Comparison of ENCODE assay signal across 10 cellular contexts in the genomic region with DNA sequence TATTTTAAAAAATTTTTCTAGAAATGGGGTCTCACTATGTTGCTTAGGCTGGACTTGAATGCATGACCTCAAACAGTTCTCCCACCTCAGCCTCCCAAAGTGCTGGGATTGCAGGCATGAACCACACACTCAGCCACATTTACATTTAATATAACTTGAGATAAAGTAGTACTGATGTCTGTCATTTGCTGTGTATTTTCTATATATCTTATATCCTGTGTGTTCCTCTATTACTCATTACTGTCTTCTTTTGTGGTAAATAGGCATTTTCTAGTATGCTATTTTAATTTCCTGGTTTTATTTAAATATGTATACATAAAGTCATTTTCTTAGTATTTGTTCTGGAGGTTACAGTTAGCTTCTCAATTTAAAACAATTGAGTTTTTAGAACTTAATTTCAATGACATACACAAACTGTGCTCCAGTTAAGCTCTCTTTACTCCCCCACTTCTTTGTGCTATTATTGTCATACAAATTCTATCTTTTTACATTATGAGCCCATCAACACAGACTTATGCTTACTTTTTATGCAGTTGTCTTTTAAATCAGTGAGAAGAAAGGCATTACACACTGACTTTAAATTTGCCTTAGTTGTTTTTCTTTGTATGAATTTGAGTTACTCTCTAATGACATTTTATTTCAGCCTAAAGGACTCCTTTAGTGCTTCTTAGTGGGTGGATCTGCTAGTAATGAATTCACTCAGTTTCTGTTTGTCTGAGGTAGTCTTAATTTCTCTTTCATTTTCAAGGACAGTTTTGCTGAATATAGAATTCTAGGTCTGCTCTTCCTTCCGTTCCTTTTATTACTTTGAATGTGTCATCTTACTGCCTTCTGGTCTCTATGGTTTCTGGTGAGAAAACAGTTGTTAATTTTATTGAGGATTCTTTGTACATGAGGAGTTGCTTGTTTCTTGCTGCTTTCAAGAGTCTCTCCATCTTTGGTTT. TPM values are rescaled to one million over a fixed set of nuclear protein-coding genes. Genes with fewer than 3 reads are reported as not detected.
DNase-seq lines count a peak whose midpoint lies in the region; ATAC-seq and TF ChIP-seq lines count a peak whose summit lies in the region.
"Had no signal": no experiment of that assay in that cellular context is flagged by ENCODE, and none has a peak within 500 bp of the region (broad histone marks: within the 10 kb centered on the region; RNA-seq: fewer than 3 reads in every experiment).

No MANE protein-coding gene starts in this region.

- H3K27me3 ChIP-seq in CD4-positive, alpha-beta memory T cell (ENCODE audit: insufficient read depth, low read length): no peaks in the 10 kb centered on the region
- H3K27me3 ChIP-seq in lower lobe of right lung (ENCODE audit: low read depth): no peaks in the 10 kb centered on the region

- H3K27ac ChIP-seq in CD4-positive, alpha-beta memory T cell (ENCODE audit: low read depth, low read length): no peak overlapping the region
- H3K27ac ChIP-seq in lower lobe of right lung: no peak overlapping the region

- H3K27me3 Mint-ChIP-seq in CD4-positive, alpha-beta memory T cell: no peaks in the 10 kb centered on the region
- no peaks in the 10 kb centered on the region for H3K27me3 Mint-ChIP-seq in T-helper 1 cell treated with Interleukin-12 subunit alpha and Interleukin-12 subunit beta and Interleukin-4 antibody, amounts not matched to agents 30 μg/mL and 1 μg/mL, for 36 hours (ENCODE audit: low read depth)

- intact Hi-C loops in CD4-positive, alpha-beta memory T cell (cut with micrococcal nuclease): no loop called here
- intact Hi-C loops in lower lobe of right lung (cut with DNase I): no loop called here

- peaks cover 0 to 7% (median 3%) of the 10 kb centered on the region in 4 donors for H3K4me1 Mint-ChIP-seq in CD4-positive, alpha-beta memory T cell
- H3K4me1 Mint-ChIP-seq in T-helper 1 cell treated with Interleukin-12 subunit alpha and Interleukin-12 subunit beta and Interleukin-4 antibody, amounts not matched to agents 30 μg/mL and 1 μg/mL, for 36 hours (ENCODE audit: low read depth): peaks cover 35% of the 10 kb centered on the region
- H3K4me1 Mint-ChIP-seq: brain had no signal

- H3K36me3 Mint-ChIP-seq in CD4-positive, alpha-beta memory T cell: peaks cover 6 to 7% of the 10 kb centered on the region in 2 donors
- H3K36me3 Mint-ChIP-seq in T-helper 1 cell treated with Interleukin-12 subunit alpha and Interleukin-12 subunit beta and Interleukin-4 antibody, amounts not matched to agents 30 μg/mL and 1 μg/mL, for 36 hours (ENCODE audit: low read depth): peaks cover 16% of the 10 kb centered on the region
- H3K36me3 Mint-ChIP-seq: brain had no signal

- H3K36me3 ChIP-seq in CD4-positive, alpha-beta memory T cell (ENCODE audit: insufficient read depth, low read length): no peaks in the 10 kb centered on the region
- H3K36me3 ChIP-seq in lower lobe of right lung: no peaks in the 10 kb centered on the region

- POLR2A ChIA-PET in CD4-positive, alpha-beta memory T cell (lab: Charles Lee; ENCODE audit: partially characterized antibody): no interaction called here

- peaks cover 0 to 14% of the 10 kb centered on the region in 2 donors for H3K9me3 ChIP-seq in CD4-positive, alpha-beta memory T cell (ENCODE audit: control insufficient read depth in 1 of 2, low read length in 2 of 2)
- H3K9me3 ChIP-seq in lower lobe of right lung: peaks cover 3% of the 10 kb centered on the region

- peaks cover 0 to 38% (median 22%) of the 10 kb centered on the region in 8 donors for H3K9me3 Mint-ChIP-seq in CD4-positive, alpha-beta memory T cell
- H3K9me3 Mint-ChIP-seq in T-helper 1 cell treated with Interleukin-12 subunit alpha and Interleukin-12 subunit beta and Interleukin-4 antibody, amounts not matched to agents 30 μg/mL and 1 μg/mL, for 36 hours: peaks cover 42% of the 10 kb centered on the region

- no peak for TF ChIP-seq CTCF in lower lobe of right lung (IDR thresholded peaks at IDR 0.05)

- H3K4me3 ChIP-seq in CD4-positive, alpha-beta memory T cell (ENCODE audit: low read length in 2 of 2): no peak overlapping the region
- no peak overlapping the region for H3K4me3 ChIP-seq in lower lobe of right lung

- no peaks in the 10 kb centered on the region for H3K4me1 ChIP-seq in CD4-positive, alpha-beta memory T cell (ENCODE audit: insufficient read depth, low read length)
- no peaks in the 10 kb centered on the region for H3K4me1 ChIP-seq in lower lobe of right lung

- CTCF ChIA-PET in CD4-positive, alpha-beta memory T cell (lab: Charles Lee; ENCODE audit: partially characterized antibody): no interaction called here

- ATAC-seq in GM18907 (IDR thresholded peaks at IDR 0.05; ENCODE audit: unreplicated experiment): peak; percentile 79
- peak; percentile 62 for ATAC-seq in HG02885 (IDR thresholded peaks at IDR 0.05; ENCODE audit: poor library complexity, unreplicated experiment)
- ATAC-seq in lower lobe of right lung: no peak
- ATAC-seq: left ventricle myocardium superior had no signal

- peak overlapping the region; percentile 8 to 75 (median 59) for H3K27ac Mint-ChIP-seq in CD4-positive, alpha-beta memory T cell
- H3K27ac Mint-ChIP-seq in T-helper 1 cell treated with Interleukin-12 subunit alpha and Interleukin-12 subunit beta and Interleukin-4 antibody, amounts not matched to agents 30 μg/mL and 1 μg/mL, for 36 hours: peak overlapping the region; percentile 89

- H3K4me3 Mint-ChIP-seq in CD4-positive, alpha-beta memory T cell: no peak overlapping the region
- peak overlapping the region; percentile 72 for H3K4me3 Mint-ChIP-seq in T-helper 1 cell treated with Interleukin-12 subunit alpha and Interleukin-12 subunit beta and Interleukin-4 antibody, amounts not matched to agents 30 μg/mL and 1 μg/mL, for 36 hours
- H3K4me3 Mint-ChIP-seq: brain had no signal

- peak in 4 of 5 donors; percentile 35 to 55 (median 48) for DNase-seq in CD4-positive, alpha-beta memory T cell
- no peak for DNase-seq in lower lobe of right lung
- no peak for DNase-seq in NCI-H1417 (lab: John Stamatoyannopoulos, UW)
- no peak for DNase-seq in superior temporal gyrus (ENCODE audit: extremely low spot score)
- no peak for DNase-seq in nucleus accumbens (lab: John Stamatoyannopoulos, UW)
- DNase-seq: left ventricle myocardium superior had no signal

RNA-seq across cellular contexts. Expression of a gene that starts 6.2 kb away (rescaled TPM):
- 100 to 1,000 TPM; 133 TPM for total RNA-seq in CD4-positive, alpha-beta memory T cell
- 10 to 100 TPM; 30.5 to 50.7 TPM for polyA plus RNA-seq in CD4-positive, alpha-beta memory T cell
- total RNA-seq in lower lobe of right lung: 35.6 TPM

Comparison
In these comparisons a context has a peak if more than half of its experiments do, and no peak if none do; other contexts are left out.
1. DNase-seq: peak in CD4-positive, alpha-beta memory T cell (4 of 5); none in lower lobe of right lung (single experiment), NCI-H1417 (0 of 3), superior temporal gyrus (single experiment) and nucleus accumbens (0 of 56).
2. ATAC-seq: peak in GM18907 (single experiment) and HG02885 (single experiment); none in lower lobe of right lung (0 of 2).